9 cellular contexts compared by ENCODE assay signal in genomic region chr5:76849767-76850291, GRCh38. TPM values are rescaled to one million over a fixed set of nuclear protein-coding genes. Genes with fewer than 3 reads are reported as not detected.
DNase-seq lines count a peak whose midpoint lies in the region; TF ChIP-seq lines count a peak whose summit lies in the region.
"Had no signal": no experiment of that assay in that cellular context is flagged by ENCODE, and none has a peak within 500 bp of the region (broad histone marks: within the 10 kb centered on the region; RNA-seq: fewer than 3 reads in every experiment).

TSS of gene S100Z (plus strand) at chr5:76850014. CDS start at chr5:76875360, 25,346 bp downstream.

- H3K27me3 ChIP-seq in mononuclear cell (ENCODE audit: insufficient read depth, low read length) (no peaks in the 10 kb centered on the region), SJCRH30 (no peaks in the 10 kb centered on the region)

- no peak within 1 kb of the TSS for H3K27ac ChIP-seq in SJCRH30

- H3K4me1 Mint-ChIP-seq in activated T-helper 1 cell treated with anti-CD3 and anti-CD28 coated beads, Interleukin-12 subunit alpha, Interleukin-12 subunit beta, Interleukin-2, Interleukin-4 antibody, amounts not matched to agents 30 ng/mL and 10 ng/mL and 1 ng/mL, durations not matched to agents 14 hours and 24 hours and 36 hours (ENCODE audit: low read depth) = peaks cover 36% of the 10 kb centered on the region
- H3K4me1 Mint-ChIP-seq in glutamatergic neuron (ENCODE audit: low read depth, unreplicated experiment) = no peaks in the 10 kb centered on the region

- intact Hi-C loops in activated T-helper 1 cell treated with anti-CD3 and anti-CD28 coated beads, Interleukin-12 subunit alpha, Interleukin-12 subunit beta, Interleukin-2, Interleukin-4 antibody, amounts not matched to agents 30 ng/mL and 10 ng/mL and 1 ng/mL, durations not matched to agents 14 hours and 24 hours and 36 hours (cut with micrococcal nuclease) = no loop called here

- H3K9me3 Mint-ChIP-seq in activated T-helper 1 cell treated with anti-CD3 and anti-CD28 coated beads, Interleukin-12 subunit alpha, Interleukin-12 subunit beta, Interleukin-2, Interleukin-4 antibody, amounts not matched to agents 30 ng/mL and 10 ng/mL and 1 ng/mL, durations not matched to agents 14 hours and 24 hours and 36 hours = peaks cover 7% of the 10 kb centered on the region
- H3K9me3 Mint-ChIP-seq in glutamatergic neuron (ENCODE audit: unreplicated experiment) = no peaks in the 10 kb centered on the region

- H3K27me3 Mint-ChIP-seq in activated T-helper 1 cell treated with anti-CD3 and anti-CD28 coated beads, Interleukin-12 subunit alpha, Interleukin-12 subunit beta, Interleukin-2, Interleukin-4 antibody, amounts not matched to agents 30 ng/mL and 10 ng/mL and 1 ng/mL, durations not matched to agents 14 hours and 24 hours and 36 hours (ENCODE audit: insufficient read depth) = peaks cover 9% of the 10 kb centered on the region
- peaks cover 3% of the 10 kb centered on the region for H3K27me3 Mint-ChIP-seq in glutamatergic neuron (ENCODE audit: unreplicated experiment)

- H3K4me3 ChIP-seq in mononuclear cell (ENCODE audit: low read length) (peak within 1 kb of the TSS; percentile 28), SJCRH30 (no peak within 1 kb of the TSS)

- DNase-seq in AML-193 (lab: John Stamatoyannopoulos, UW) (peak; percentile 65 to 66), OCI-M1 (lab: John Stamatoyannopoulos, UW) (peak; percentile 93), NCI-H1417 (lab: John Stamatoyannopoulos, UW) (no peak), glutamatergic neuron (no peak), NCI-H2227 (lab: John Stamatoyannopoulos, UW; ENCODE audit: unreplicated experiment) (no peak), SJCRH30 (no peak)
- peak; percentile 18 for DNase-seq in activated T-helper 1 cell treated with anti-CD3 and anti-CD28 coated beads, Interleukin-12 subunit alpha, Interleukin-12 subunit beta, Interleukin-2, Interleukin-4 antibody, amounts not matched to agents 30 ng/mL and 10 ng/mL and 1 ng/mL, durations not matched to agents 14 hours and 24 hours and 36 hours (ENCODE audit: low spot score)
- DNase-seq: NCI-H1436 had no signal

- H3K36me3 Mint-ChIP-seq in activated T-helper 1 cell treated with anti-CD3 and anti-CD28 coated beads, Interleukin-12 subunit alpha, Interleukin-12 subunit beta, Interleukin-2, Interleukin-4 antibody, amounts not matched to agents 30 ng/mL and 10 ng/mL and 1 ng/mL, durations not matched to agents 14 hours and 24 hours and 36 hours (ENCODE audit: low read depth) = peaks cover 6% of the 10 kb centered on the region
- H3K36me3 Mint-ChIP-seq in glutamatergic neuron (ENCODE audit: unreplicated experiment) = no peaks in the 10 kb centered on the region

- no peaks in the 10 kb centered on the region for H3K36me3 ChIP-seq in SJCRH30

- peak within 1 kb of the TSS; percentile 70 for H3K4me3 Mint-ChIP-seq in activated T-helper 1 cell treated with anti-CD3 and anti-CD28 coated beads, Interleukin-12 subunit alpha, Interleukin-12 subunit beta, Interleukin-2, Interleukin-4 antibody, amounts not matched to agents 30 ng/mL and 10 ng/mL and 1 ng/mL, durations not matched to agents 14 hours and 24 hours and 36 hours
- H3K4me3 Mint-ChIP-seq in glutamatergic neuron (ENCODE audit: unreplicated experiment) = no peak within 1 kb of the TSS

- peak within 1 kb of the TSS; percentile 64 for H3K27ac Mint-ChIP-seq in activated T-helper 1 cell treated with anti-CD3 and anti-CD28 coated beads, Interleukin-12 subunit alpha, Interleukin-12 subunit beta, Interleukin-2, Interleukin-4 antibody, amounts not matched to agents 30 ng/mL and 10 ng/mL and 1 ng/mL, durations not matched to agents 14 hours and 24 hours and 36 hours
- H3K27ac Mint-ChIP-seq in glutamatergic neuron (ENCODE audit: unreplicated experiment) = no peak within 1 kb of the TSS

- H3K9me3 ChIP-seq in mononuclear cell (ENCODE audit: low read depth, low read length) (no peaks in the 10 kb centered on the region), SJCRH30 (replicated peaks) (no peaks in the 10 kb centered on the region)

- no peak for TF ChIP-seq CTCF in glutamatergic neuron (IDR thresholded peaks at IDR 0.05; ENCODE audit: partially characterized antibody, unreplicated experiment)

- H3K4me1 ChIP-seq in mononuclear cell (ENCODE audit: insufficient read depth, low read length) (peaks cover 68% of the 10 kb centered on the region), SJCRH30 (no peaks in the 10 kb centered on the region)

RNA-seq across cellular contexts. Expression of gene S100Z, which starts in this region (rescaled TPM):
- total RNA-seq in activated T-helper 1 cell treated with anti-CD3 and anti-CD28 coated beads, Interleukin-12 subunit alpha, Interleukin-12 subunit beta, Interleukin-2, Interleukin-4 antibody, amounts not matched to agents 30 ng/mL and 10 ng/mL and 1 ng/mL, durations not matched to agents 14 hours and 24 hours and 36 hours = 0.67 and 1.5 TPM in 2 replicates
- 5.6 TPM for total RNA-seq in mononuclear cell
- not detected for total RNA-seq in glutamatergic neuron (ENCODE audit: unreplicated experiment)
- total RNA-seq in SJCRH30 (2014; rRNA removed; shearing (Covaris generic)) = not detected in 2 replicates

Comparison
In these comparisons a context has a peak if more than half of its experiments do, and no peak if none do; other contexts are left out.
1. DNase-seq: peak in AML-193 (2 of 2), OCI-M1 (single experiment) and activated T-helper 1 cell treated with anti-CD3 and anti-CD28 coated beads, Interleukin-12 subunit alpha, Interleukin-12 subunit beta, Interleukin-2, Interleukin-4 antibody, amounts not matched to agents 30 ng/mL and 10 ng/mL and 1 ng/mL, durations not matched to agents 14 hours and 24 hours and 36 hours (single experiment); none in NCI-H1417 (0 of 3), glutamatergic neuron (single experiment), NCI-H2227 (single experiment) and SJCRH30 (0 of 2).